Comparison of ENCODE assay signal across 18 cellular contexts in the genomic region with DNA sequence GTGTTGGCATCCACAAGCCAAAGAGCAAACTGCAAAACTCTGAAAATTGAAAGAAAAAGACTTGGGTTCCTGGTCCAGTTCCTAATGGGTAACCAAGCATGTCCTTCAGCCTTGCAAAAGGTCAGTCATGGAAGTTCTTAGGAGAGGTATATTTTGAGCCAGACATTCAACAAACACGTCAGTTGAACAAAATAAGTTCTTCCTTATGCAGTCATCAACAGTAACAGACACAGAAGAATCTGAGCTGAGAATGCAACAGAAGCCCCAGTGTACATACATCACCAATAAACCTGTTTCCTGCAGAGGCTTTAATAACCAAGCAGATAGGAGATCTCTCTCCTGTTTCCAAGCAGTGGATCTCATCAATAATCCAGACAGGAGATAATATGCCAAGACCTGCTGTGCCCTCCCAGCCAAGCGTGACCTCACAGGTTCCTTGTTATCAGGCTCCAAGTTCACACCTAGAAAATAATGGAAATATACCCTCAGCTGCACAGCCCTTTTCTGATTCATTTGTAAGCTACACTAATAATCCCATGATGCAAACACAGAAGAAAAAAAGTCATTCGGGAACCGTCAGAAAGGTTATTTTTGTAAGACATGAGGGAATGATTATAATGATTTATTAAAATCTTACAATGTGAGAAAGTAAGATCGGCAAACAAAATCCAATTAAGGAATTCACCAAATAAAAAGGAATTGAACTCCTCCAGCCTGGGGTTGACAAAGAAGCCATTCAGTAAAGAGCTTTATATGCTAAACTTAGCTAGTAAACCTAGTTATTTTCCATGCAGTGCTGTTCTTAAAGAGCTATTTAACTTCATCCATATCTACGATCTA.
DNase-seq lines count a peak whose midpoint lies in the region; ATAC-seq and TF ChIP-seq lines count a peak whose summit lies in the region.
"Had no signal": no experiment of that assay in that cellular context is flagged by ENCODE, and none has a peak within 500 bp of the region (broad histone marks: within the 10 kb centered on the region; RNA-seq: fewer than 3 reads in every experiment).

No MANE protein-coding gene starts in this region.

- peaks cover 45% of the 10 kb centered on the region for H3K4me1 Mint-ChIP-seq in CD14-positive monocyte

- peaks cover 5% of the 10 kb centered on the region for H3K4me1 ChIP-seq in ACC112 (ENCODE audit: control insufficient read depth, insufficient read depth, low read length, unreplicated experiment)
- H3K4me1 ChIP-seq in IMR-90 (ENCODE audit: control insufficient read depth, insufficient read depth, low read length), result peaks cover 2% of the 10 kb centered on the region; the same call in 1 of the 2 replicates
- H3K4me1 ChIP-seq in ascending aorta, result peaks cover 0 to 10% of the 10 kb centered on the region in 2 donors
- peaks cover 16% of the 10 kb centered on the region for H3K4me1 ChIP-seq in mesendoderm (ENCODE audit: control insufficient read depth, low read depth, low read length)
- no peaks in the 10 kb centered on the region for H3K4me1 ChIP-seq in PC-9 (replicated peaks; ENCODE audit: insufficient read depth)

- H4K8ac ChIP-seq in IMR-90 (ENCODE audit: low read depth in 2 of 2, low read length in 2 of 2), result no peak overlapping the region
- H4K8ac ChIP-seq in mesendoderm (ENCODE audit: low read depth, low read length), result no peak overlapping the region

- no TSS peak for BruUV-seq in IMR-90 (replicated peaks; lab: Mats Ljungman, UMichigan)
- no TSS peak for BruUV-seq in PC-9 (replicated peaks; lab: Mats Ljungman, UMichigan)

- no peak for TF ChIP-seq POLR2A in IMR-90 (IDR thresholded peaks at IDR 0.05; ENCODE audit: low read depth, low read length)

- no CpG with 5 or more reads among the region's 6 CpGs for WGBS in IMR-90 (ENCODE audit: extremely low coverage in 2 of 2, insufficient read length in 1 of 2), 2 experiments
- WGBS in mesendoderm (ENCODE audit: extremely low coverage, insufficient coverage, low lambda C conversion rate), result no CpG with 5 or more reads among the region's 6 CpGs

- ATAC-seq in IMR-90 (ENCODE audit: low read depth), result no peak
- ATAC-seq in GM18520 (IDR thresholded peaks at IDR 0.05; ENCODE audit: unreplicated experiment), result no peak
- ATAC-seq: CD8-positive, alpha-beta T cell; HepG2; naive thymus-derived CD8-positive, alpha-beta T cell had no signal

- H3K4me2 ChIP-seq in IMR-90 (ENCODE audit: low read depth, low read length) (no peak overlapping the region), mesendoderm (ENCODE audit: low read length) (no peak overlapping the region), PC-9 (no peak overlapping the region)

- no peak overlapping the region for H3K27ac Mint-ChIP-seq in CD14-positive monocyte
- H3K27ac Mint-ChIP-seq: activated naive CD4-positive, alpha-beta T cell treated with anti-CD3 and anti-CD28 coated beads for 36 hours; CD8-positive, alpha-beta T cell; naive thymus-derived CD8-positive, alpha-beta T cell; stimulated activated naive CD8-positive, alpha-beta T cell treated with anti-CD3 and anti-CD28 coated beads, Interleukin-15, Interleukin-2, amounts not matched to agents 100 ng/mL and 50 ng/mL, for 24 hours had no signal

- H3K36me3 ChIP-seq in ACC112 (ENCODE audit: insufficient read depth, low read length), result 0 out of 2 replicates have a peak, but pooled peaks cover 5% of the 10 kb centered on the region
- H3K36me3 ChIP-seq in IMR-90 (ENCODE audit: control insufficient read depth, insufficient read depth, low read length), result no peaks in the 10 kb centered on the region
- no peaks in the 10 kb centered on the region for H3K36me3 ChIP-seq in ascending aorta
- no peaks in the 10 kb centered on the region for H3K36me3 ChIP-seq in mesendoderm (ENCODE audit: control insufficient read depth, insufficient read depth, low read length)
- H3K36me3 ChIP-seq in PC-9 (ENCODE audit: low read depth), result no peaks in the 10 kb centered on the region

- H3K4me3 ChIP-seq in ACC112 (ENCODE audit: low read depth, low read length), result no peak overlapping the region
- H3K4me3 ChIP-seq in IMR-90 (ENCODE audit: insufficient read depth, low read depth, low read length), result no peak overlapping the region
- H3K4me3 ChIP-seq in ascending aorta, result no peak overlapping the region
- H3K4me3 ChIP-seq in mesendoderm (ENCODE audit: low read length), result no peak overlapping the region
- no peak overlapping the region for H3K4me3 ChIP-seq in PC-9
- H3K4me3 ChIP-seq: lung had no signal

- H3K27ac ChIP-seq in ACC112 (ENCODE audit: low read depth, low read length) (0 out of 2 replicates have a peak overlapping the region, but pooled peaks have one; percentile 38), IMR-90 (ENCODE audit: insufficient read depth, low read length) (no peak overlapping the region), ascending aorta (peak overlapping the region; percentile 28 to 36), mesendoderm (ENCODE audit: low read depth, low read length) (no peak overlapping the region), PC-9 (no peak overlapping the region)

- H2BK15ac ChIP-seq in IMR-90 (ENCODE audit: low read depth, low read length), result no peak overlapping the region
- H2BK15ac ChIP-seq in mesendoderm (replicated peaks; ENCODE audit: low read depth), result no peak overlapping the region

- DNase-seq in IMR-90 (peak; percentile 17), ascending aorta (ENCODE audit: low spot score in 2 of 2) (no peak), mesendoderm (peak; percentile 52), PC-9 (no peak), cerebellum (ENCODE audit: low spot score) (no peak), CD14-positive monocyte (ENCODE audit: low spot score) (no peak)
- DNase-seq: ACHN; activated CD4-positive, alpha-beta T cell treated with anti-CD3 and anti-CD28 coated beads, Interleukin-2, amount 50 U/mL, for 1 hour; activated naive CD4-positive, alpha-beta T cell treated with anti-CD3 and anti-CD28 coated beads for 36 hours; CD8-positive, alpha-beta T cell; cortex of kidney; naive thymus-derived CD8-positive, alpha-beta T cell; NCI-H2029 had no signal

- H4K91ac ChIP-seq in IMR-90 (ENCODE audit: insufficient read depth, low read depth, low read length), result no peak overlapping the region

- POLR2A ChIA-PET in IMR-90 (lab: Charles Lee; ENCODE audit: unreplicated experiment), result interaction anchor here (0.7 kb wide), 1 partner anchor 24 kb away, joined by 3 read pairs; no protein-coding TSS in a partner anchor
- POLR2A ChIA-PET in PC-9 (lab: Charles Lee; ENCODE audit: unreplicated experiment), result no interaction called here

- H3K9me1 ChIP-seq in IMR-90 (ENCODE audit: insufficient read depth, low read length), result no peaks in the 10 kb centered on the region

- H3K18ac ChIP-seq in IMR-90 (ENCODE audit: low read depth, low read length), result no peak overlapping the region; the same call in 1 of the 2 replicates
- H3K18ac ChIP-seq in mesendoderm (ENCODE audit: low read length), result no peak overlapping the region

- H3K27me3 Mint-ChIP-seq in CD14-positive monocyte (ENCODE audit: low read depth in 3 of 3), result peaks cover 0 to 3% (median 2%) of the 10 kb centered on the region in 3 donors

- H4K5ac ChIP-seq in IMR-90 (ENCODE audit: low read depth, low read length), result no peak overlapping the region
- no peak overlapping the region for H4K5ac ChIP-seq in mesendoderm (ENCODE audit: low read length)

- no peak for TF ChIP-seq CTCF in IMR-90 (conservative IDR thresholded peaks at IDR 0.05; ENCODE audit: low read depth, low read length)
- no peak for TF ChIP-seq CTCF in ascending aorta (IDR thresholded peaks at IDR 0.05)
- TF ChIP-seq CTCF in PC-9 (conservative IDR thresholded peaks at IDR 0.05), result no peak
- TF ChIP-seq CTCF in CD14-positive monocyte (IDR thresholded peaks at IDR 0.05), result no peak

- H2AK5ac ChIP-seq in IMR-90 (ENCODE audit: low read depth, low read length) (no peak overlapping the region), mesendoderm (ENCODE audit: low read length) (no peak overlapping the region)

- no peaks in the 10 kb centered on the region for H3F3A ChIP-seq in PC-9 (ENCODE audit: insufficient read depth, low read depth)

- H2BK5ac ChIP-seq in IMR-90 (ENCODE audit: low read depth, low read length, poor library complexity, severe bottlenecking), result no peak overlapping the region
- H2BK5ac ChIP-seq in mesendoderm (ENCODE audit: low read length), result no peak overlapping the region

- H4K20me1 ChIP-seq in IMR-90 (ENCODE audit: insufficient read depth, low read length) (no peaks in the 10 kb centered on the region), PC-9 (ENCODE audit: insufficient read depth) (no peaks in the 10 kb centered on the region)

- H3K14ac ChIP-seq in IMR-90 (replicated peaks; ENCODE audit: low read depth, low read length), result no peak overlapping the region

- no peak for TF ChIP-seq RAD21 in IMR-90 (IDR thresholded peaks at IDR 0.05; ENCODE audit: low read length)

- H3K4me3 Mint-ChIP-seq in CD14-positive monocyte, result peak overlapping the region in 1 of 2 donors; percentile 49
- H3K4me3 Mint-ChIP-seq: activated naive CD4-positive, alpha-beta T cell treated with anti-CD3 and anti-CD28 coated beads for 36 hours; CD8-positive, alpha-beta T cell; naive thymus-derived CD8-positive, alpha-beta T cell; stimulated activated naive CD8-positive, alpha-beta T cell treated with anti-CD3 and anti-CD28 coated beads, Interleukin-15, Interleukin-2, amounts not matched to agents 100 ng/mL and 50 ng/mL, for 24 hours had no signal

- no peaks in the 10 kb centered on the region for H3K27me3 ChIP-seq in ACC112 (ENCODE audit: insufficient read depth, low read length)
- H3K27me3 ChIP-seq in IMR-90 (ENCODE audit: control insufficient read depth, insufficient read depth, low read length), result no peaks in the 10 kb centered on the region
- H3K27me3 ChIP-seq in ascending aorta, result no peaks in the 10 kb centered on the region
- H3K27me3 ChIP-seq in mesendoderm (ENCODE audit: insufficient read depth, low read length, poor library complexity), result no peaks in the 10 kb centered on the region
- peaks cover 90% of the 10 kb centered on the region for H3K27me3 ChIP-seq in PC-9 (ENCODE audit: insufficient read depth, low read depth)

- dilution Hi-C loops in IMR-90 (cut with HindIII; ENCODE audit: low sequenced_read_pairs, unreplicated experiment), result no loop called here

- no peak overlapping the region for H2AK9ac ChIP-seq in IMR-90 (replicated peaks; ENCODE audit: low read depth, low read length, poor library complexity)

- intact Hi-C loops in IMR-90 (cut with micrococcal nuclease), result no loop called here
- intact Hi-C loops in ascending aorta (cut with DNase I), result no loop called here
- intact Hi-C loops in PC-9 (cut with micrococcal nuclease; ENCODE audit: unreplicated experiment), result no loop called here
- intact Hi-C loops in CD14-positive monocyte (cut with micrococcal nuclease), result no loop called here

- H3K79me2 ChIP-seq in ACC112 (ENCODE audit: control insufficient read depth, insufficient read depth, low read length, unreplicated experiment) (peaks cover 6% of the 10 kb centered on the region), mesendoderm (ENCODE audit: control insufficient read depth, insufficient read depth, low read length) (no peaks in the 10 kb centered on the region), PC-9 (ENCODE audit: low read depth) (no peaks in the 10 kb centered on the region)

- no peaks in the 10 kb centered on the region; a peak in 1 of 4 replicates for H3K79me1 ChIP-seq in IMR-90 (ENCODE audit: low read depth in 1 of 2, low read length in 2 of 2)
- no peaks in the 10 kb centered on the region for H3K79me1 ChIP-seq in mesendoderm (ENCODE audit: low read length)

- H2AFZ ChIP-seq in ACC112 (ENCODE audit: low read length, unreplicated experiment) (no peak overlapping the region), IMR-90 (replicated peaks; ENCODE audit: low read length, poor library complexity) (no peak overlapping the region), PC-9 (no peak overlapping the region)

- in situ Hi-C loops in IMR-90 (cut with MboI; ENCODE audit: low sequenced_read_pairs), result no loop called here

- no peak overlapping the region for H2BK120ac ChIP-seq in IMR-90 (ENCODE audit: low read depth, low read length)
- H2BK120ac ChIP-seq in mesendoderm (ENCODE audit: low read depth, low read length), result no peak overlapping the region

- no peak overlapping the region for H3K4ac ChIP-seq in IMR-90 (ENCODE audit: low read depth, low read length)
- H3K4ac ChIP-seq in mesendoderm (ENCODE audit: low read depth, low read length), result no peak overlapping the region

- H3K56ac ChIP-seq in IMR-90 (ENCODE audit: extremely low read depth, insufficient read depth, low read length) (no peak overlapping the region), mesendoderm (ENCODE audit: low read length) (no peak overlapping the region)

- no peaks in the 10 kb centered on the region for H3K36me3 Mint-ChIP-seq in CD14-positive monocyte
- H3K36me3 Mint-ChIP-seq: CD8-positive, alpha-beta T cell; naive thymus-derived CD8-positive, alpha-beta T cell had no signal

- H3K9me3 Mint-ChIP-seq in CD14-positive monocyte, result peaks cover 0 to 4% (median 2%) of the 10 kb centered on the region in 7 donors
- H3K9me3 Mint-ChIP-seq: activated naive CD4-positive, alpha-beta T cell treated with anti-CD3 and anti-CD28 coated beads for 36 hours; CD8-positive, alpha-beta T cell; stimulated activated naive CD8-positive, alpha-beta T cell treated with anti-CD3 and anti-CD28 coated beads, Interleukin-15, Interleukin-2, amounts not matched to agents 100 ng/mL and 50 ng/mL, for 24 hours had no signal

- no peaks in the 10 kb centered on the region for H3K9me2 ChIP-seq in PC-9 (ENCODE audit: insufficient read depth)

- H3K23ac ChIP-seq in IMR-90 (ENCODE audit: low read depth, low read length) (no peak overlapping the region), mesendoderm (ENCODE audit: low read length) (no peak overlapping the region)

- H3K9ac ChIP-seq in IMR-90 (ENCODE audit: low read depth, low read length) (no peak overlapping the region), mesendoderm (ENCODE audit: low read length) (no peak overlapping the region)

- CTCF ChIA-PET in IMR-90 (lab: Yijun Ruan, JAX) (no interaction called here), PC-9 (lab: Charles Lee) (no interaction called here)

- H2BK20ac ChIP-seq in IMR-90 (ENCODE audit: low read depth, low read length), result no peak overlapping the region

- H3K9me3 ChIP-seq in IMR-90 (ENCODE audit: control insufficient read depth, insufficient read depth, low read length) (no peaks in the 10 kb centered on the region), ascending aorta (no peaks in the 10 kb centered on the region), PC-9 (ENCODE audit: insufficient read depth, low read depth) (no peaks in the 10 kb centered on the region)

Comparison
In these comparisons a context has a peak if more than half of its experiments do, and no peak if none do; other contexts are left out.
1. H3K27ac ChIP-seq: peak in ACC112 (single experiment) and ascending aorta (2 of 2); none in IMR-90 (single experiment), mesendoderm (single experiment) and PC-9 (single experiment).
2. DNase-seq: peak in IMR-90 (single experiment) and mesendoderm (single experiment); none in ascending aorta (0 of 2), PC-9 (0 of 2), cerebellum (single experiment) and CD14-positive monocyte (single experiment).